Comparison of ENCODE assay signal across 15 cellular contexts in the genomic region with DNA sequence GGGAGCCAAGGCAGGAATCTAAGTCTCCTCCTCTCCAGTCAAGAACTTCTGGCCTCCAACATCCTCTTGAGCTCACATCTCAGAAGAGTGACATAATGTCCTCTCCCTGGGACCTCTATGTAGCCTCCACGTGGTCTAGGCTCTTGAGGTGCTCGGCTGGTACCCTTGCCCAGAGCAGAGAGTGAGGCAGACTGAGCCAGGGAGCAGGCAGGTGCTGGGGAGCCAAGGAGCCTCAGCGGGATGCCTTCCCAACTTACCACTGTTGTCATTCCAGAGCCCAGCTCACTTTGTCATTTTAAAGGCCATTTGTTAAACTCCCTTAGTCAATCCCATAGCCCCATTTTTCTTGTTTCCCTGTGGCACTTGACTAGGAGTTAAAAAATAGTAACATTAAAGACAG. TPM values are rescaled to one million over a fixed set of nuclear protein-coding genes. Genes with fewer than 3 reads are reported as not detected.
DNase-seq lines count a peak whose midpoint lies in the region; ATAC-seq and TF ChIP-seq lines count a peak whose summit lies in the region.
"Had no signal": no experiment of that assay in that cellular context is flagged by ENCODE, and none has a peak within 500 bp of the region (broad histone marks: within the 10 kb centered on the region; RNA-seq: fewer than 3 reads in every experiment).

No MANE protein-coding gene starts in this region.

- no peaks in the 10 kb centered on the region for H3K9me3 ChIP-seq in Karpas-422 (ENCODE audit: low read length)
- H3K9me3 ChIP-seq: HAP-1 had no signal

- no peaks in the 10 kb centered on the region; the same call in 1 of the 2 replicates for H3K4me1 ChIP-seq in Karpas-422 (ENCODE audit: low read length)
- H3K4me1 ChIP-seq: HAP-1 had no signal

- H3K4me3 Mint-ChIP-seq in WTC11 (no peak overlapping the region), chondrocyte (ENCODE audit: unreplicated experiment) (no peak overlapping the region)
- H3K4me3 Mint-ChIP-seq: CD4-positive, alpha-beta memory T cell had no signal

- H3K27me3 Mint-ChIP-seq in WTC11 (ENCODE audit: low read depth) (no peaks in the 10 kb centered on the region; the same call in 1 of the 2 replicates), chondrocyte (ENCODE audit: low read depth) (peaks cover 24% of the 10 kb centered on the region)
- H3K27me3 Mint-ChIP-seq: CD4-positive, alpha-beta memory T cell had no signal

- H3K4me3 ChIP-seq in Karpas-422 (ENCODE audit: low read length): no peak overlapping the region
- H3K4me3 ChIP-seq: GM23248, HAP-1 had no signal

- no peaks in the 10 kb centered on the region for H4K20me1 ChIP-seq in Karpas-422 (ENCODE audit: insufficient read depth, low read depth, low read length)

- H3K9ac ChIP-seq in Karpas-422 (ENCODE audit: low read length): no peak overlapping the region
- H3K9ac ChIP-seq: GM23248 had no signal

- POLR2A ChIA-PET in WTC11 (lab: Charles Lee): no interaction called here
- POLR2A ChIA-PET in HEK293T (lab: Yijun Ruan, JAX): no interaction called here

- no peak overlapping the region for H3K27ac ChIP-seq in Karpas-422 (ENCODE audit: low read length)
- H3K27ac ChIP-seq: GM23248 had no signal

- DNase-seq in WTC11 (ENCODE audit: low spot score) (no peak), chondrocyte (ENCODE audit: low spot score) (peak; percentile 26), mesenteric fat pad (ENCODE audit: low spot score) (peak; percentile 65), Karpas-422 (no peak), HEK293T (ENCODE audit: extremely low spot score) (no peak)
- DNase-seq: C1 segment of cervical spinal cord; Calu3; CD4-positive, alpha-beta memory T cell; COR-L47; DMS53; DMS79 treated with DMSO at 0.1 percent for 48 hours; GF-D8; GM23248 had no signal

- CTCF ChIA-PET in WTC11 (lab: Charles Lee) (interaction anchor here (1.2 kb wide), 2 partner anchors 20 to 24 kb away, joined by 3 read pairs; no protein-coding TSS in a partner anchor), HEK293T (lab: Yijun Ruan, JAX) (interaction anchor here (0.6 kb wide), 1 partner anchor 463 kb away, joined by 5 read pairs; no protein-coding TSS in a partner anchor)

- H3K9me3 Mint-ChIP-seq in WTC11 (peaks cover 6% of the 10 kb centered on the region; the same call in 1 of the 2 replicates), chondrocyte (ENCODE audit: low read depth) (peaks cover 13% of the 10 kb centered on the region)

- H3K36me3 Mint-ChIP-seq in WTC11 (no peaks in the 10 kb centered on the region), chondrocyte (ENCODE audit: low read depth) (peaks cover 1% of the 10 kb centered on the region)
- H3K36me3 Mint-ChIP-seq: CD4-positive, alpha-beta memory T cell had no signal

- TF ChIP-seq CTCF in WTC11 (IDR thresholded peaks at IDR 0.05) (no peak), chondrocyte (IDR thresholded peaks at IDR 0.05) (no peak)

- H3K27ac Mint-ChIP-seq in WTC11 (no peak overlapping the region), chondrocyte (ENCODE audit: unreplicated experiment) (no peak overlapping the region)
- H3K27ac Mint-ChIP-seq: CD4-positive, alpha-beta memory T cell had no signal

- no peaks in the 10 kb centered on the region for H3K36me3 ChIP-seq in Karpas-422 (ENCODE audit: insufficient read depth, low read length)
- H3K36me3 ChIP-seq: HAP-1 had no signal

- peaks cover 30% of the 10 kb centered on the region for H3K4me1 Mint-ChIP-seq in WTC11
- H3K4me1 Mint-ChIP-seq in chondrocyte (ENCODE audit: low read depth): peaks cover 13% of the 10 kb centered on the region

- peak; percentile 56 for ATAC-seq in WTC11
- no peak for ATAC-seq in GM19324 (IDR thresholded peaks at IDR 0.05; ENCODE audit: low FRiP score, unreplicated experiment)

- H3K79me2 ChIP-seq in Karpas-422 (ENCODE audit: low read length): no peaks in the 10 kb centered on the region

- no peaks in the 10 kb centered on the region for H3K27me3 ChIP-seq in Karpas-422 (ENCODE audit: low read length)

- no peak overlapping the region for H2AFZ ChIP-seq in Karpas-422 (ENCODE audit: low read length)
- H2AFZ ChIP-seq: GM23248 had no signal

- no peaks in the 10 kb centered on the region for H3K9me2 ChIP-seq in Karpas-422 (replicated peaks; ENCODE audit: insufficient read depth, low read length)

- no peak overlapping the region for H3K4me2 ChIP-seq in Karpas-422 (ENCODE audit: low read depth, low read length, poor library complexity, severe bottlenecking)

TF ChIP-seq in WTC11, 78 proteins besides CTCF, POLR2A, EP300 and RAD21 (continues in another document):
- TF ChIP-seq NFE2L1 (CRISPR knock-in tag; IDR thresholded peaks at IDR 0.05): no peak
- TF ChIP-seq ZNF396 (CRISPR knock-in tag; IDR thresholded peaks at IDR 0.05; ENCODE audit: borderline replicate concordance): no peak
- no peak for TF ChIP-seq NFATC4 (CRISPR knock-in tag; IDR thresholded peaks at IDR 0.05)
- TF ChIP-seq ZNF317 (CRISPR knock-in tag; IDR thresholded peaks at IDR 0.05; ENCODE audit: borderline replicate concordance, low read depth): no peak
- TF ChIP-seq ZNF219 (CRISPR knock-in tag; IDR thresholded peaks at IDR 0.05; ENCODE audit: borderline replicate concordance): no peak
- no peak for TF ChIP-seq CBFB (CRISPR knock-in tag; IDR thresholded peaks at IDR 0.05; ENCODE audit: low read depth)
- no peak for TF ChIP-seq HMGA2 (CRISPR knock-in tag; IDR thresholded peaks at IDR 0.05)
- TF ChIP-seq FOXJ3 (CRISPR knock-in tag; IDR thresholded peaks at IDR 0.05; ENCODE audit: borderline replicate concordance): no peak
- no peak for TF ChIP-seq PRRX2 (CRISPR knock-in tag; IDR thresholded peaks at IDR 0.05)
- TF ChIP-seq GTF2I (CRISPR knock-in tag; conservative IDR thresholded peaks at IDR 0.05): no peak
- TF ChIP-seq ZNF263 (CRISPR knock-in tag; IDR thresholded peaks at IDR 0.05; ENCODE audit: low read depth): no peak
- TF ChIP-seq, protein P1, sequence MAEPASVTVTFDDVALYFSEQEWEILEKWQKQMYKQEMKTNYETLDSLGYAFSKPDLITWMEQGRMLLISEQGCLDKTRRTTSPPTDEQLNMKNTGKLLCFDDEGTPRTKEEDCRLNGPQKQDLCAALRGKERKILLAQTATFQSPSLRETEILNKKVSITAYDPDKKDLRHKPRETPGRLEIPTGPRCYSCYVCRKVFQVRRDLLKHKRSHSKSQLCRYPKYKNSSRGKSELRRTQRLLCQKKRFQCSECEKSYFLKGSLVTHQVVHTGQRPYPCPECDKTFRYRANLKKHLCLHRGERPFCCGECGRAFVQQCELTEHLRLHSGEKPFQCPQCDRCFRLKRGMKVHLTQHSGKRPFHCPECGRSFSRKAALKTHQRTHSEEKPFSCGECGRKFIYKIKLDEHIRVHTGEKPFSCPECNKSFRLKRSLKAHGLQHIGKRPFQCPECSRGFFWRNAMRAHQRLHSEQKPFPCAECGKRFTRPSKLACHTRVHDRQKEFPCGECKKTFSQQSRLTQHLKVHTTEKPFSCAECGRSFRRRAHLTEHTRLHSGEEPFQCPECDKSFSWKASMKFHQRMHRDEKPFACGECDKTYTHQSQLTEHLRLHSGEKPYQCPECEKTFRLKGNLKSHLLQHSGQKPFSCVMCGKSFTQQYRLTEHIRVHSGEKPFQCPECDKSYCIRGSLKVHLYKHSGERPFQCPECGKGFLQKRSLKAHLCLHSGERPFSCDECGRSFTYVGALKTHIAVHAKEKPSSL (CRISPR knock-in tag; conservative IDR thresholded peaks at IDR 0.05): no peak
- TF ChIP-seq SMAD3 (CRISPR knock-in tag; IDR thresholded peaks at IDR 0.05; ENCODE audit: borderline replicate concordance): no peak

TF ChIP-seq in HEK293T, 16 proteins besides CTCF, POLR2A, EP300 and RAD21:
- no peak for TF ChIP-seq ZNF384 (IDR thresholded peaks at IDR 0.05)
- no peak for TF ChIP-seq SP1 (IDR thresholded peaks at IDR 0.05)
TF ChIP-seq in HEK293T: peak in this region for 0.

RNA-seq across cellular contexts. Expression of gene DUSP22, which starts 52.1 kb away (rescaled TPM):
- total RNA-seq in WTC11 (2021) (37.2 to 41.4 TPM (median 38.5 TPM) in 3 replicates), chondrocyte (24.6 to 35.8 TPM (median 34.2 TPM) in 3 replicates), mesenteric fat pad (75.0 TPM)
- total RNA-seq in Karpas-422 (2014; rRNA removed; shearing (Covaris generic); ENCODE audit: low replicate concordance): 13.2 and 15.7 TPM in 2 replicates

Comparison
In these comparisons a context has a peak if more than half of its experiments do, and no peak if none do; other contexts are left out.
1. DNase-seq: peak in chondrocyte (single experiment) and mesenteric fat pad (single experiment); none in WTC11 (single experiment), Karpas-422 (single experiment) and HEK293T (single experiment).